23 cellular contexts compared by ENCODE assay signal in the genomic region with DNA sequence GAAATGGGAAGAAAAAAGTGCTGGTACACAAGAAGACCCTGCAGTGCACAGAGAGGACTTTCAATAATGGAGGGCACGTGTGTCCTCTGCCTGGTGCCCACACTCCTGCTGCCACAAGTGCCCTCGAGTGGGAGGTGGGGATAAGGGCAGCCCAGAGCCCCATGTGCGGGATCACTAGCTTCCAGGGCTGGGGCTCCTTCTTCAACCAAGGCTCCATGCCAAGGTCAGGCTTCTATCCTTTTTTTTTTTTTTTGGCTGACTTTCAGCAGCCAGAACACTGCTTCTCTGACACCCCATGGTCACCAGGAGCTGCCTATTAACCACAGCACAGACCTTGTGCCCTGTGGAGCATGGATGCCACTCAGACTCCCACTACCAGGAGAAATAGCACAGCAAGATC. TPM values are rescaled to one million over a fixed set of nuclear protein-coding genes. Genes with fewer than 3 reads are reported as not detected.
DNase-seq lines count a peak whose midpoint lies in the region; ATAC-seq, FAIRE-seq and TF ChIP-seq lines count a peak whose summit lies in the region.
"Had no signal": no experiment of that assay in that cellular context is flagged by ENCODE, and none has a peak within 500 bp of the region (broad histone marks: within the 10 kb centered on the region; RNA-seq: fewer than 3 reads in every experiment).

No MANE protein-coding gene starts in this region.

- in situ Hi-C loops in gastrocnemius medialis (cut with MboI; ENCODE audit: low sequenced_read_pairs in 4 of 4), result loop anchor here in 2 of 4 donors (5.0 to 10.0 kb wide), 3 partner anchors 189 to 419 kb away; no protein-coding TSS in a partner anchor

- FAIRE-seq in kidney (lab: Jason Lieb, UNC), result no peak
- FAIRE-seq: GM19239 had no signal

- H3K27me3 ChIP-seq in gastrocnemius medialis, result no peaks in the 10 kb centered on the region

- H3K4me3 ChIP-seq in kidney (ENCODE audit: low read length in 2 of 2), result no peak overlapping the region
- H3K4me3 ChIP-seq in gastrocnemius medialis, result no peak overlapping the region
- H3K4me3 ChIP-seq: SK-N-MC had no signal

- ATAC-seq in gastrocnemius medialis, result no peak
- no peak for ATAC-seq in HG02642 (IDR thresholded peaks at IDR 0.05; ENCODE audit: poor library complexity, unreplicated experiment)

- H3K4me1 ChIP-seq in kidney (ENCODE audit: control insufficient read depth in 1 of 2, insufficient read depth in 1 of 2, low read depth in 1 of 2, low read length in 2 of 2) (no peaks in the 10 kb centered on the region), gastrocnemius medialis (peaks cover 29 to 52% of the 10 kb centered on the region in 2 donors)

- DNase-seq in caudate nucleus (lab: John Stamatoyannopoulos, UW), result peak in 15 of 61 donors; percentile 13 to 64 (median 47)
- peak; percentile 38 for DNase-seq in kidney
- no peak for DNase-seq in gastrocnemius medialis
- DNase-seq in AML-193 (lab: John Stamatoyannopoulos, UW), result no peak
- DNase-seq in COLO829 (ENCODE audit: low spot score), result no peak
- DNase-seq in OCI-M1 (lab: John Stamatoyannopoulos, UW), result no peak
- DNase-seq: Calu3; CD4-positive, alpha-beta T cell; GF-D8; KBM-7; NCI-H1105 treated with DMSO at 0.1 percent for 48 hours; NCI-H1694; NCI-H2081 treated with DMSO at 0.1 percent for 48 hours; NCI-H510A; NCI-H774; SHP77 had no signal

- H3K27ac ChIP-seq in caudate nucleus (ENCODE audit: low read depth, low read length) (peak overlapping the region; percentile 95), kidney (ENCODE audit: low read depth in 2 of 2, low read length in 2 of 2) (no peak overlapping the region), gastrocnemius medialis (peak overlapping the region; percentile 81 to 91 (median 84))
- H3K27ac ChIP-seq: SK-N-MC had no signal

- no peak for TF ChIP-seq POLR2A in gastrocnemius medialis (IDR thresholded peaks at IDR 0.05)

- no peaks in the 10 kb centered on the region for H3K9me3 ChIP-seq in kidney (ENCODE audit: control insufficient read depth in 1 of 2, low read length in 2 of 2)
- H3K9me3 ChIP-seq in gastrocnemius medialis, result no peaks in the 10 kb centered on the region

- TF ChIP-seq CTCF in kidney (IDR thresholded peaks at IDR 0.05; ENCODE audit: borderline replicate concordance, extremely low read depth, insufficient read depth) (no peak), gastrocnemius medialis (IDR thresholded peaks at IDR 0.05 in 4 of 5, conservative IDR thresholded peaks at IDR 0.05 in 1 of 5) (no peak)

- intact Hi-C loops in kidney (cut with DNase I) (loop anchor here (10.0 kb wide), 1 partner anchor 419 kb away; no protein-coding TSS in a partner anchor), gastrocnemius medialis (cut with DNase I; ENCODE audit: low total_unique reads) (no loop called here)

- H3K9ac ChIP-seq in kidney (ENCODE audit: low read length in 2 of 2), result no peak overlapping the region

- H3K36me3 ChIP-seq in kidney (ENCODE audit: control insufficient read depth in 1 of 2, insufficient read depth in 2 of 2, low read length in 2 of 2) (no peaks in the 10 kb centered on the region), gastrocnemius medialis (no peaks in the 10 kb centered on the region)

RNA-seq across cellular contexts. Expression of gene ACSL6, which starts 7.5 kb away (rescaled TPM):
- total RNA-seq in kidney, result 1.4 TPM
- 2.1 TPM for polyA plus RNA-seq in kidney (ENCODE audit: insufficient read depth, low read depth, low replicate concordance)
- under 1 TPM; 0.29 to 0.71 (median 0.36) TPM for total RNA-seq in gastrocnemius medialis
- total RNA-seq: OCI-LY7 had no signal
- polyA plus RNA-seq: AG04450, BJ had no signal

RNA-seq across cellular contexts. Expression of gene IL3, which starts 56.5 kb away (rescaled TPM):
- total RNA-seq in kidney (not detected), gastrocnemius medialis (not detected)
- not detected for polyA plus RNA-seq in kidney (ENCODE audit: insufficient read depth, low read depth, low replicate concordance)
- total RNA-seq: Calu3; CD4-positive, alpha-beta T cell; H1; OCI-LY7 had no signal
- polyA plus RNA-seq: AG04450, BJ, H1 had no signal

RNA-seq across cellular contexts. Expression of gene MEIKIN, which starts 58.5 kb away (rescaled TPM):
- total RNA-seq in kidney (0.63 TPM), gastrocnemius medialis (not detected)
- polyA plus RNA-seq in kidney (ENCODE audit: insufficient read depth, low read depth, low replicate concordance), result not detected
- total RNA-seq: Calu3; CD4-positive, alpha-beta T cell; H1; OCI-LY7 had no signal
- polyA plus RNA-seq: AG04450, BJ, H1 had no signal

Comparison
In these comparisons a context has a peak if more than half of its experiments do, and no peak if none do; other contexts are left out.
1. H3K27ac ChIP-seq: peak in caudate nucleus (single experiment) and gastrocnemius medialis (4 of 4); none in kidney (0 of 2).